Comparison of ENCODE assay signal across 16 cellular contexts in the genomic region with DNA sequence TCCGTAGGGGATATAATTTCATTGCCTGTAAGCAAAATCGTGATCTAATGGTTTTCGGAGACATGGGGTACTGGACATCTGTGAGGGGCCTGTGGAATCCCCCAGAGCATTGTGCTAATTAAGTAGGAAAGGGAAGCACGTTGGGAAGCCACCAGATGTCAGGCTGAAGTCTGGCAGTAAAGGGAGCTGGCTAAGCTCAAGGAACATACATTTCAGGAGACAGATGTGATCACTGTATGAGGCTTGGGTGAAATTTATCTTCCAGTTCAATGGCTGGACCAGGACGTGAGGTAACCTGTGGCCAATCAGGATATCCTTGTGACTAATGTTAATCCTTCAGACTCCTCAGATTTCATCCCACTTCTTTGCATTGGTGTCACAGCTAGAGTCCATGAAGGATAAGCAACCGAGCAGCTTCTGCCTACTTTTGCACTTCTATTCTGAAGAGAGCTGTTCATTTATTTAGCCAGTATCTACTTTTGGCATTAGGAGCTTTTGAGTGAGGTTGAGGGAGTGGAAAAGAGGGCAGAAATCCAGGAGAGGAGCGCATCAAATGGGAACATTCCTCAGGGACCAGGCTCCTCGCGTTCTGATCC.
DNase-seq lines count a peak whose midpoint lies in the region; ATAC-seq and TF ChIP-seq lines count a peak whose summit lies in the region.
"Had no signal": no experiment of that assay in that cellular context is flagged by ENCODE, and none has a peak within 500 bp of the region (broad histone marks: within the 10 kb centered on the region; RNA-seq: fewer than 3 reads in every experiment).

No MANE protein-coding gene starts in this region.

- H3K4me3 ChIP-seq in HFF-Myc (replicated peaks; ENCODE audit: low read depth, low read length): no peak overlapping the region
- H3K4me3 ChIP-seq in SJCRH30: peak overlapping the region; percentile 26
- H3K4me3 ChIP-seq: cardiac muscle cell had no signal

- no peaks in the 10 kb centered on the region for H3K27me3 ChIP-seq in SJCRH30
- H3K27me3 ChIP-seq: cardiac muscle cell had no signal

- peak overlapping the region; percentile 44 for H3K27ac ChIP-seq in SJCRH30
- H3K27ac ChIP-seq: cardiac muscle cell had no signal

- peak overlapping the region; percentile 3 for H3K4me3 Mint-ChIP-seq in type B pancreatic cell
- H3K4me3 Mint-ChIP-seq: CD8-positive, alpha-beta memory T cell; HFFc6; stimulated activated naive B cell treated with anti-CD40 and anti-IgM and Interleukin-4, amounts not matched to agents 10 μg/mL and 1 μg/mL and 100 μg/mL, for 72 hours had no signal

- peaks cover 4% of the 10 kb centered on the region for H3K4me1 ChIP-seq in SJCRH30

- no peaks in the 10 kb centered on the region for H3K36me3 ChIP-seq in SJCRH30
- H3K36me3 ChIP-seq: cardiac muscle cell had no signal

- H3K4me1 Mint-ChIP-seq in type B pancreatic cell (ENCODE audit: unreplicated experiment): peaks cover 14% of the 10 kb centered on the region
- H3K4me1 Mint-ChIP-seq: CD8-positive, alpha-beta memory T cell; stimulated activated naive B cell treated with anti-CD40 and anti-IgM and Interleukin-4, amounts not matched to agents 10 μg/mL and 1 μg/mL and 100 μg/mL, for 72 hours had no signal

- no peaks in the 10 kb centered on the region for H3K36me3 Mint-ChIP-seq in type B pancreatic cell
- H3K36me3 Mint-ChIP-seq: CD8-positive, alpha-beta memory T cell; stimulated activated naive B cell treated with anti-CD40 and anti-IgM and Interleukin-4, amounts not matched to agents 10 μg/mL and 1 μg/mL and 100 μg/mL, for 72 hours had no signal

- H3K27ac Mint-ChIP-seq in type B pancreatic cell: no peak overlapping the region
- H3K27ac Mint-ChIP-seq: CD8-positive, alpha-beta memory T cell; HFFc6; stimulated activated naive B cell treated with anti-CD40 and anti-IgM and Interleukin-4, amounts not matched to agents 10 μg/mL and 1 μg/mL and 100 μg/mL, for 72 hours had no signal

- peaks cover 2% of the 10 kb centered on the region for H3K9me3 Mint-ChIP-seq in type B pancreatic cell

- no peak for ATAC-seq in HG03442 (IDR thresholded peaks at IDR 0.05; ENCODE audit: unreplicated experiment)
- ATAC-seq: left colon; sciatic nerve; stimulated activated naive B cell treated with anti-CD40 and anti-IgM and Interleukin-4, amounts not matched to agents 10 μg/mL and 1 μg/mL and 100 μg/mL, for 72 hours had no signal

- peaks cover 3% of the 10 kb centered on the region for H3K27me3 Mint-ChIP-seq in type B pancreatic cell
- H3K27me3 Mint-ChIP-seq: CD8-positive, alpha-beta memory T cell; stimulated activated naive B cell treated with anti-CD40 and anti-IgM and Interleukin-4, amounts not matched to agents 10 μg/mL and 1 μg/mL and 100 μg/mL, for 72 hours had no signal

- DNase-seq in HFF-Myc (ENCODE audit: extremely low read depth, low read depth) (peak; percentile 9), SJCRH30 (peak; percentile 85 to 96), iPS-NIHi11 (ENCODE audit: low spot score) (peak; percentile 22), type B pancreatic cell (ENCODE audit: extremely low spot score, unreplicated experiment) (no peak), SW480 (ENCODE audit: low spot score) (no peak)
- DNase-seq in stimulated activated CD4-positive, alpha-beta T cell treated with anti-CD3 and anti-CD28 coated beads, Interleukin-12 subunit alpha, Interleukin-12 subunit beta, amount 100 ng/mL, for 4 hours: no peak
- DNase-seq: activated CD8-positive, alpha-beta memory T cell treated with anti-CD3 and anti-CD28 coated beads, Interleukin-2, amount 50 U/mL, for 4 hours; activated naive CD4-positive, alpha-beta T cell treated with anti-CD3 and anti-CD28 coated beads, Interleukin-2, amount 50 U/mL, for 16 hours; CD8-positive, alpha-beta memory T cell; effector memory CD4-positive, alpha-beta T cell; HFFc6; left colon; stimulated activated naive B cell treated with anti-CD40 and anti-IgM and Interleukin-4, amounts not matched to agents 10 μg/mL and 1 μg/mL and 100 μg/mL, for 72 hours had no signal

- TF ChIP-seq CTCF in HFF-Myc (IDR thresholded peaks at IDR 0.05; ENCODE audit: low read depth, low read length, missing control alignments) (no peak), type B pancreatic cell (conservative IDR thresholded peaks at IDR 0.05) (no peak)

- no peaks in the 10 kb centered on the region; the same call in 1 of the 2 replicates for H3K9me3 ChIP-seq in SJCRH30 (replicated peaks)

Comparison
In these comparisons a context has a peak if more than half of its experiments do, and no peak if none do; other contexts are left out.
1. DNase-seq: peak in HFF-Myc (single experiment), SJCRH30 (2 of 2) and iPS-NIHi11 (single experiment); none in type B pancreatic cell (single experiment), SW480 (single experiment) and stimulated activated CD4-positive, alpha-beta T cell treated with anti-CD3 and anti-CD28 coated beads, Interleukin-12 subunit alpha, Interleukin-12 subunit beta, amount 100 ng/mL, for 4 hours (single experiment).